Comparison of ENCODE assay signal across 13 cellular contexts in genomic region chr2:62477573-62477972, GRCh38. TPM values are rescaled to one million over a fixed set of nuclear protein-coding genes. Genes with fewer than 3 reads are reported as not detected.
DNase-seq lines count a peak whose midpoint lies in the region; ATAC-seq, FAIRE-seq and TF ChIP-seq lines count a peak whose summit lies in the region.
"Had no signal": no experiment of that assay in that cellular context is flagged by ENCODE, and none has a peak within 500 bp of the region (broad histone marks: within the 10 kb centered on the region; RNA-seq: fewer than 3 reads in every experiment).

No MANE protein-coding gene starts in this region.

- H3K27me3 ChIP-seq in GM23248 (replicated peaks; ENCODE audit: insufficient read depth) = no peaks in the 10 kb centered on the region
- H3K27me3 ChIP-seq in HepG2 (ENCODE audit: control insufficient read depth in 1 of 2, insufficient read depth in 2 of 2, low read length in 2 of 2) = no peaks in the 10 kb centered on the region
- no peaks in the 10 kb centered on the region for H3K27me3 ChIP-seq in sigmoid colon

- 97 to 99% methylated on average over 4 of the region's 4 CpGs for WGBS in GM23248 (ENCODE audit: low coverage in 1 of 2, low lambda C conversion rate in 2 of 2, missing lambda C conversion rate in 2 of 2), 2 experiments
- 91% methylated on average over 4 of the region's 4 CpGs for WGBS in HepG2 (ENCODE audit: low lambda C conversion rate)
- 96 to 97% methylated on average over 4 of the region's 4 CpGs for WGBS in sigmoid colon, 2 donors

- no peak overlapping the region for H3K4me2 ChIP-seq in GM23248 (ENCODE audit: unreplicated experiment)
- no peak overlapping the region for H3K4me2 ChIP-seq in HepG2 (ENCODE audit: low read depth, low read length)

- in situ Hi-C loops in GM23248 (cut with MboI) (no loop called here), HepG2 (cut with HindIII; ENCODE audit: extremely low pct_ligation_motif_present, low pct_unique_long_range_greater_than_20kb) (no loop called here)

- POLR2A ChIA-PET in WTC11 (lab: Charles Lee) = interaction anchor here (1.8 kb wide), 1 partner anchor 12 kb away, joined by 7 read pairs; no protein-coding TSS in a partner anchor
- POLR2A ChIA-PET in HepG2 (lab: Yijun Ruan, JAX) = interaction anchor here (1.3 to 1.7 kb wide), 3 partner anchors 10 to 228 kb away, joined by 3 to 5 read pairs (median 4); partner anchors contain the start of gene EHBP1

- H3K9me2 ChIP-seq in GM23248 (ENCODE audit: insufficient read depth) = no peaks in the 10 kb centered on the region

- no TSS peak for BruUV-seq in HepG2 (replicated peaks; lab: Mats Ljungman, UMichigan)

- H3K4me3 Mint-ChIP-seq in WTC11 = no peak overlapping the region

- H3K9me3 ChIP-seq in GM23248 (ENCODE audit: low read depth) (no peaks in the 10 kb centered on the region), HepG2 (ENCODE audit: low read length) (no peaks in the 10 kb centered on the region), sigmoid colon (no peaks in the 10 kb centered on the region)
- H3K9me3 ChIP-seq: neutrophil had no signal

- H2AFZ ChIP-seq in GM23248 (peak overlapping the region; percentile 75), HepG2 (ENCODE audit: low read length) (peak overlapping the region; percentile 73)

- no peaks in the 10 kb centered on the region for H3K36me3 Mint-ChIP-seq in WTC11

- DNase-seq in GM23248 = no peak
- no peak for DNase-seq in WTC11 (ENCODE audit: low spot score)
- no peak for DNase-seq in HepG2 (ENCODE audit: low spot score)
- DNase-seq in sigmoid colon = no peak
- no peak for DNase-seq in caudate nucleus (lab: John Stamatoyannopoulos, UW)
- no peak for DNase-seq in DMS153 (lab: John Stamatoyannopoulos, UW)
- DNase-seq in glomerular visceral epithelial cell (ENCODE audit: extremely low spot score) = no peak
- DNase-seq: activated CD4-positive, alpha-beta T cell treated with anti-CD3 and anti-CD28 coated beads for 4 hours; activated T-cell treated with anti-CD3 and anti-CD28 coated beads, Interleukin-2, amount 50 U/mL, for 1 hour; erythroblast; NCI-H524 had no signal

- H3K79me2 ChIP-seq in GM23248 (ENCODE audit: insufficient read depth) = no peaks in the 10 kb centered on the region
- no peaks in the 10 kb centered on the region for H3K79me2 ChIP-seq in HepG2 (ENCODE audit: insufficient read depth, low read length)

- H4K20me1 ChIP-seq in GM23248 (ENCODE audit: insufficient read depth) (no peaks in the 10 kb centered on the region), HepG2 (ENCODE audit: insufficient read depth, low read length) (no peaks in the 10 kb centered on the region)

- ATAC-seq in WTC11 = peak; percentile 37
- ATAC-seq in HepG2 = peak; percentile 52
- ATAC-seq in GM21367 (IDR thresholded peaks at IDR 0.05; ENCODE audit: unreplicated experiment) = no peak

- no peak for TF ChIP-seq RAD21 in HepG2 (CRISPR knock-in tag; IDR thresholded peaks at IDR 0.05)

- H3K27me3 Mint-ChIP-seq in WTC11 (ENCODE audit: low read depth) = no peaks in the 10 kb centered on the region

- peaks cover 37% of the 10 kb centered on the region for H3K4me1 Mint-ChIP-seq in WTC11

- no peak for FAIRE-seq in HepG2 (lab: Jason Lieb, UNC)

- TF ChIP-seq CTCF in WTC11 (IDR thresholded peaks at IDR 0.05) = no peak
- TF ChIP-seq CTCF in HepG2 (CRISPR knock-in tag; IDR thresholded peaks at IDR 0.05) = no peak
- no peak for TF ChIP-seq CTCF in sigmoid colon (IDR thresholded peaks at IDR 0.05)

- no peak overlapping the region for H3K27ac ChIP-seq in GM23248
- H3K27ac ChIP-seq in HepG2 (ENCODE audit: extremely low read length, insufficient read depth, low read length) = no peak overlapping the region
- H3K27ac ChIP-seq in sigmoid colon = peak overlapping the region; percentile 30 to 51 (median 42)
- no peak overlapping the region for H3K27ac ChIP-seq in caudate nucleus (ENCODE audit: low read depth, low read length)
- H3K27ac ChIP-seq: neutrophil had no signal

- no peaks in the 10 kb centered on the region for H3K9me3 Mint-ChIP-seq in WTC11

- intact Hi-C loops in HepG2 (cut with micrococcal nuclease; ENCODE audit: unreplicated experiment) = no loop called here
- intact Hi-C loops in sigmoid colon (cut with DNase I) = loop anchor here (10.0 kb wide), 1 partner anchor 187 kb away; no protein-coding TSS in a partner anchor

- no peak overlapping the region for H3K27ac Mint-ChIP-seq in WTC11

- CTCF ChIA-PET in WTC11 (lab: Charles Lee) = interaction anchor here (1.1 to 5.9 kb wide), 4 partner anchors 8 to 34 kb away, joined by 3 to 25 read pairs (median 10); no protein-coding TSS in a partner anchor
- CTCF ChIA-PET in HepG2 (lab: Yijun Ruan, JAX; ENCODE audit: low intra/inter-chr PET ratio, low total read pairs) = no interaction called here

- H3K36me3 ChIP-seq in GM23248 (ENCODE audit: low read depth) = no peaks in the 10 kb centered on the region
- H3K36me3 ChIP-seq in HepG2 (replicated peaks in 1 of 2; ENCODE audit: control insufficient read depth in 1 of 2, insufficient read depth in 2 of 2, low read length in 2 of 2) = no peaks in the 10 kb centered on the region
- no peaks in the 10 kb centered on the region for H3K36me3 ChIP-seq in sigmoid colon
- H3K36me3 ChIP-seq: neutrophil had no signal

- no peak overlapping the region for H3K9ac ChIP-seq in GM23248
- H3K9ac ChIP-seq in HepG2 (ENCODE audit: insufficient read depth, low read depth, low read length) = no peak overlapping the region

- H3K4me1 ChIP-seq in GM23248 (ENCODE audit: insufficient read depth) (peaks cover 26% of the 10 kb centered on the region), HepG2 (ENCODE audit: insufficient read depth, low read length) (peaks cover 40% of the 10 kb centered on the region), sigmoid colon (peaks cover 0 to 54% (median 45%) of the 10 kb centered on the region in 4 donors)

- TF ChIP-seq EP300 in HepG2 (IDR thresholded peaks at IDR 0.05; ENCODE audit: low read depth in 2 of 2, low read length in 2 of 2) = no peak
- TF ChIP-seq EP300 in HepG2 (CRISPR knock-in tag; IDR thresholded peaks at IDR 0.05; ENCODE audit: borderline replicate concordance) = no peak
- TF ChIP-seq EP300 in sigmoid colon (IDR thresholded peaks at IDR 0.05) = no peak

- no peak overlapping the region for H3K4me3 ChIP-seq in GM23248
- H3K4me3 ChIP-seq in HepG2 (replicated peaks in 1 of 3; ENCODE audit: insufficient read depth in 1 of 3, low read depth in 2 of 3, low read length in 3 of 3) = no peak overlapping the region
- no peak overlapping the region for H3K4me3 ChIP-seq in sigmoid colon

- TF ChIP-seq POLR2A in HepG2 (IDR thresholded peaks at IDR 0.05; ENCODE audit: insufficient read depth in 1 of 2, low read depth in 2 of 2, low read length in 2 of 2) = no peak
- TF ChIP-seq POLR2A in sigmoid colon (IDR thresholded peaks at IDR 0.05) = no peak

- peaks cover 6% of the 10 kb centered on the region; the same call in 1 of the 2 replicates for H3F3A ChIP-seq in GM23248 (ENCODE audit: insufficient read depth)

TF ChIP-seq in WTC11, 78 proteins besides CTCF, POLR2A, EP300 and RAD21:
- TF ChIP-seq NFYB (CRISPR knock-in tag; conservative IDR thresholded peaks at IDR 0.05; ENCODE audit: low read depth) = no peak
TF ChIP-seq in WTC11: peak in this region for 0.

TF ChIP-seq in HepG2, 621 proteins besides CTCF, POLR2A, EP300 and RAD21 (continues in another document):
- TF ChIP-seq SYNCRIP (IDR thresholded peaks at IDR 0.05; ENCODE audit: insufficient read depth, low read depth, low read length) (no peak), YEATS2 (CRISPR knock-in tag; IDR thresholded peaks at IDR 0.05; ENCODE audit: borderline replicate concordance) (no peak), ZFX (CRISPR knock-in tag; IDR thresholded peaks at IDR 0.05; ENCODE audit: low read depth) (peak; percentile 35; the same call in 1 of the 2 replicates), BHLHE40 (IDR thresholded peaks at IDR 0.05; ENCODE audit: low read length) (no peak), SP1 (IDR thresholded peaks at IDR 0.05) (no peak), SP1 (CRISPR knock-in tag; IDR thresholded peaks at IDR 0.05) (no peak), NCOA2 (CRISPR knock-in tag; IDR thresholded peaks at IDR 0.05) (no peak), KDM2A (CRISPR knock-in tag; IDR thresholded peaks at IDR 0.05; ENCODE audit: borderline replicate concordance, low read depth) (no peak), SUZ12 (IDR thresholded peaks at IDR 0.05; ENCODE audit: low read depth, low read length) (no peak), ZNF124 (CRISPR knock-in tag; IDR thresholded peaks at IDR 0.05) (no peak), ZNF337 (CRISPR knock-in tag; IDR thresholded peaks at IDR 0.05; ENCODE audit: borderline replicate concordance, low read depth) (no peak), HNRNPL (IDR thresholded peaks at IDR 0.05; ENCODE audit: low read depth, low read length) (no peak)

RNA-seq across cellular contexts. Expression of gene TMEM17, which starts 28.4 kb away (rescaled TPM):
- total RNA-seq in GM23248 (2014; rRNA removed; shearing (Covaris generic)) = 3.7 and 8.3 TPM in 2 replicates
- polyA plus RNA-seq in GM23248 (2016; fragmentation: Nextera tagmentation; extraction: Ambion mirVana) (5.7 and 6.0 TPM in 2 replicates), HepG2 (2011; rRNA removed) (0.30 and 0.50 TPM in 2 replicates), sigmoid colon (under 1 TPM in 1 of 3 donors, not detected in 2; 0.73 TPM)
- total RNA-seq in WTC11 (2021) (0.66 to 1.2 TPM (median 1.1 TPM) in 3 replicates), HepG2 (2016; rRNA removed; fragmentation: Illumina TruSeq; extraction: Trizol) (0.22 and 0.28 TPM in 2 replicates), sigmoid colon (1 to 10 TPM; 1.5 to 3.4 (median 2.1) TPM)
- total RNA-seq in HepG2 (2016; cell fraction: cytosol; rRNA removed; fragmentation: Illumina TruSeq; extraction: Trizol; ENCODE audit: low read depth) = 0.18 TPM in 1 of 2 replicates, not detected in the other
- total RNA-seq in HepG2 (2016; cell fraction: insoluble cytoplasmic fraction; rRNA removed; fragmentation: Illumina TruSeq; extraction: Trizol) = 0.07 and 0.30 TPM in 2 replicates
- 0.24 and 0.25 TPM in 2 replicates for total RNA-seq in HepG2 (2016; cell fraction: membrane; rRNA removed; fragmentation: Illumina TruSeq; extraction: Trizol)
- 0.40 TPM in 1 of 2 replicates, not detected in the other for total RNA-seq in HepG2 (2016; cell fraction: nucleus; rRNA removed; fragmentation: Illumina TruSeq; extraction: Trizol)
- 0.20 and 0.33 TPM in 2 replicates for polyA plus RNA-seq in HepG2 (2011; cell fraction: cytosol; rRNA removed)
- 0.11 and 0.16 TPM in 2 replicates for polyA plus RNA-seq in HepG2 (2011; cell fraction: nucleus; rRNA removed)
- 0.16 and 0.24 TPM in 2 replicates for polyA plus RNA-seq in HepG2 (2012)
- polyA plus RNA-seq in HepG2 (2016; cell fraction: cytosol; fragmentation: Illumina TruSeq; extraction: Trizol; ENCODE audit: low read depth) = 0.19 and 0.25 TPM in 2 replicates
- polyA plus RNA-seq in HepG2 (2016; cell fraction: insoluble cytoplasmic fraction; fragmentation: Illumina TruSeq; extraction: Trizol; ENCODE audit: low read depth) = 0.12 and 0.22 TPM in 2 replicates
- 0.35 and 0.46 TPM in 2 replicates for polyA plus RNA-seq in HepG2 (2016; cell fraction: membrane; fragmentation: Illumina TruSeq; extraction: Trizol; ENCODE audit: low read depth)
- polyA plus RNA-seq in HepG2 (2016; cell fraction: nucleus; fragmentation: Illumina TruSeq; extraction: Trizol; ENCODE audit: insufficient read depth, low read depth) = 0.25 and 0.76 TPM in 2 replicates
- 0.21 and 0.32 TPM in 2 replicates for polyA minus RNA-seq in HepG2 (2011; rRNA and poly(A)+ RNA removed; ENCODE audit: low replicate concordance)
- 0.35 TPM in 1 of 2 replicates, not detected in the other for polyA minus RNA-seq in HepG2 (2011; cell fraction: cytosol; rRNA and poly(A)+ RNA removed)
- polyA minus RNA-seq in HepG2 (2011; cell fraction: nucleus; rRNA and poly(A)+ RNA removed) = 0.25 and 0.52 TPM in 2 replicates

Comparison
In these comparisons a context has a peak if more than half of its experiments do, and no peak if none do; other contexts are left out.
1. H3K27ac ChIP-seq: peak in sigmoid colon (4 of 4); none in GM23248 (single experiment), HepG2 (single experiment) and caudate nucleus (single experiment).